Comparison of ENCODE assay signal across 26 cellular contexts in genomic region chr7:2222516-2222915, GRCh38.
"Had no signal": no experiment of that assay in that cellular context is flagged by ENCODE, and none has a peak within 500 bp of the region (broad histone marks: within the 10 kb centered on the region; RNA-seq: fewer than 3 reads in every experiment).

No MANE protein-coding gene starts in this region.

- H3K27me3 Mint-ChIP-seq: memory B cell; naive B cell; natural killer cell treated with Interleukin-12 subunit alpha and Interleukin-12 subunit beta and Interleukin-15 and Interleukin-18, amount 100 ng/mL, for 72 hours; stimulated activated naive CD8-positive, alpha-beta T cell treated with anti-CD3 and anti-CD28 coated beads, Interleukin-15, amount 100 ng/mL, for 72 hours had no signal

- H3K9me3 ChIP-seq: esophagus muscularis mucosa, gastroesophageal sphincter, heart left ventricle, mucosa of descending colon, psoas muscle, sigmoid colon, suprapubic skin, transverse colon had no signal

- H3K4me3 ChIP-seq: dorsolateral prefrontal cortex, esophagus muscularis mucosa, gastroesophageal sphincter, heart left ventricle, hepatocyte, lung, mucosa of descending colon, psoas muscle, sigmoid colon, suprapubic skin, transverse colon had no signal

- H3K27ac ChIP-seq: dorsolateral prefrontal cortex, esophagus muscularis mucosa, foreskin keratinocyte, gastroesophageal sphincter, heart left ventricle, hepatocyte, psoas muscle, sigmoid colon, suprapubic skin, transverse colon had no signal

- H3K4me1 ChIP-seq: gastroesophageal sphincter, heart left ventricle, sigmoid colon, transverse colon had no signal

- ATAC-seq: foreskin keratinocyte; gastroesophageal sphincter; heart left ventricle; left lobe of liver; mucosa of descending colon; psoas muscle; right cardiac atrium; stimulated activated naive CD8-positive, alpha-beta T cell treated with anti-CD3 and anti-CD28 coated beads, Interleukin-15, amount 100 ng/mL, for 72 hours had no signal

- DNase-seq: dorsolateral prefrontal cortex; effector CD4-positive, alpha-beta T cell; foreskin keratinocyte; heart left ventricle; mucosa of descending colon; naive B cell; nucleus accumbens; posterior cingulate gyrus; psoas muscle; right cardiac atrium; sigmoid colon; stimulated activated CD4-positive, alpha-beta T cell treated with anti-CD3 and anti-CD28 coated beads, Interleukin-2, amount 100 ng/mL, for 24 hours; stimulated activated CD4-positive, alpha-beta T cell treated with anti-CD3 and anti-CD28 coated beads, Interleukin-4, amount 100 ng/mL, for 24 hours; stimulated activated naive CD4-positive, alpha-beta T cell; stimulated activated naive CD8-positive, alpha-beta T cell treated with anti-CD3 and anti-CD28 coated beads, Interleukin-15, amount 100 ng/mL, for 72 hours; transverse colon had no signal

- H3K4me2 ChIP-seq: hepatocyte had no signal

- H2AFZ ChIP-seq: hepatocyte had no signal

- H3K4me3 Mint-ChIP-seq: memory B cell; mesothelial cell of epicardium; naive B cell; natural killer cell treated with Interleukin-12 subunit alpha and Interleukin-12 subunit beta and Interleukin-15 and Interleukin-18, amount 100 ng/mL, for 72 hours; neural crest cell; stimulated activated naive CD8-positive, alpha-beta T cell treated with anti-CD3 and anti-CD28 coated beads, Interleukin-15, amount 100 ng/mL, for 72 hours had no signal

- H3K27me3 ChIP-seq: dorsolateral prefrontal cortex, esophagus muscularis mucosa, foreskin keratinocyte, gastroesophageal sphincter, heart left ventricle, hepatocyte, sigmoid colon, suprapubic skin, transverse colon had no signal

- H3K4me1 Mint-ChIP-seq: memory B cell; mesothelial cell of epicardium; neural crest cell; stimulated activated naive CD8-positive, alpha-beta T cell treated with anti-CD3 and anti-CD28 coated beads, Interleukin-15, amount 100 ng/mL, for 72 hours had no signal

- H3K79me2 ChIP-seq: hepatocyte had no signal

- H3K9me3 Mint-ChIP-seq: memory B cell; mesothelial cell of epicardium; naive B cell; natural killer cell treated with Interleukin-12 subunit alpha and Interleukin-12 subunit beta and Interleukin-15 and Interleukin-18, amount 100 ng/mL, for 72 hours; neural crest cell; stimulated activated naive CD8-positive, alpha-beta T cell treated with anti-CD3 and anti-CD28 coated beads, Interleukin-15, amount 100 ng/mL, for 72 hours had no signal

- H3K36me3 Mint-ChIP-seq: natural killer cell treated with Interleukin-12 subunit alpha and Interleukin-12 subunit beta and Interleukin-15 and Interleukin-18, amount 100 ng/mL, for 72 hours had no signal

- H3K27ac Mint-ChIP-seq: memory B cell; mesothelial cell of epicardium; naive B cell; natural killer cell treated with Interleukin-12 subunit alpha and Interleukin-12 subunit beta and Interleukin-15 and Interleukin-18, amount 100 ng/mL, for 72 hours; stimulated activated naive CD8-positive, alpha-beta T cell treated with anti-CD3 and anti-CD28 coated beads, Interleukin-15, amount 100 ng/mL, for 72 hours had no signal
